ENCODE assay signal across 24 cellular contexts in genomic region chr22:27727673-27728451, GRCh38.
DNase-seq lines count a peak whose midpoint lies in the region; ATAC-seq, FAIRE-seq and TF ChIP-seq lines count a peak whose summit lies in the region.
"Had no signal": no experiment of that assay in that cellular context is flagged by ENCODE, and none has a peak within 500 bp of the region (broad histone marks: within the 10 kb centered on the region; RNA-seq: fewer than 3 reads in every experiment).

No MANE protein-coding gene starts in this region.

- H3K79me2 ChIP-seq in mesendoderm (ENCODE audit: control insufficient read depth, insufficient read depth, low read length), result peaks cover 9% of the 10 kb centered on the region

- H3K4me2 ChIP-seq in mesendoderm (ENCODE audit: low read length), result no peak overlapping the region
- H3K4me2 ChIP-seq: KMS-11 had no signal

- peak overlapping the region; percentile 20 for H3K4me3 Mint-ChIP-seq in dendritic cell treated with granulocyte-macrophage colony-stimulating factor and Interleukin-4, amounts not matched to agents 40 ng/mL and 50 ng/mL, for 4 days
- H3K4me3 Mint-ChIP-seq: activated CD8-positive, alpha-beta memory T cell treated with anti-CD3 and anti-CD28 coated beads, Interleukin-2, amount 10 ng/mL, durations not matched to agents 7 days and 5 days; stimulated activated memory B cell treated with anti-CD40 and anti-IgM and Interleukin-4, amounts not matched to agents 10 μg/mL and 1 μg/mL and 100 μg/mL, for 72 hours had no signal

- TF ChIP-seq CTCF in left ventricle myocardium inferior (IDR thresholded peaks at IDR 0.05; ENCODE audit: borderline replicate concordance) (no peak), uterus (IDR thresholded peaks at IDR 0.05) (no peak), lower leg skin (IDR thresholded peaks at IDR 0.05) (no peak)

- no peak overlapping the region for H3K23ac ChIP-seq in mesendoderm (ENCODE audit: low read length)

- H3K4ac ChIP-seq in mesendoderm (ENCODE audit: low read depth, low read length), result no peak overlapping the region

- peak overlapping the region; percentile 24 for H3K9ac ChIP-seq in mesendoderm (ENCODE audit: low read length)
- H3K9ac ChIP-seq: KMS-11 had no signal

- no peaks in the 10 kb centered on the region for H3K36me3 Mint-ChIP-seq in dendritic cell treated with granulocyte-macrophage colony-stimulating factor and Interleukin-4, amounts not matched to agents 40 ng/mL and 50 ng/mL, for 4 days (ENCODE audit: low read depth)
- H3K36me3 Mint-ChIP-seq: activated CD8-positive, alpha-beta memory T cell treated with anti-CD3 and anti-CD28 coated beads, Interleukin-2, amount 10 ng/mL, durations not matched to agents 7 days and 5 days; stimulated activated memory B cell treated with anti-CD40 and anti-IgM and Interleukin-4, amounts not matched to agents 10 μg/mL and 1 μg/mL and 100 μg/mL, for 72 hours had no signal

- peak overlapping the region; percentile 52 for H2AK5ac ChIP-seq in mesendoderm (ENCODE audit: low read length)

- H3K4me1 ChIP-seq in left ventricle myocardium inferior (peaks cover 32% of the 10 kb centered on the region), mesendoderm (ENCODE audit: control insufficient read depth, low read depth, low read length) (peaks cover 10% of the 10 kb centered on the region), uterus (no peaks in the 10 kb centered on the region)

- peaks cover 15% of the 10 kb centered on the region for H3K9me3 Mint-ChIP-seq in dendritic cell treated with granulocyte-macrophage colony-stimulating factor and Interleukin-4, amounts not matched to agents 40 ng/mL and 50 ng/mL, for 4 days

- WGBS in mesendoderm (ENCODE audit: extremely low coverage, insufficient coverage, low lambda C conversion rate), result no CpG with 5 or more reads among the region's 4 CpGs
- 78 to 85% methylated on average over 4 of the region's 4 CpGs for WGBS in lower leg skin, 2 donors

- no peaks in the 10 kb centered on the region for H3K27me3 ChIP-seq in left ventricle myocardium inferior (ENCODE audit: low read depth)
- H3K27me3 ChIP-seq in mesendoderm (ENCODE audit: insufficient read depth, low read length, poor library complexity), result no peaks in the 10 kb centered on the region
- no peaks in the 10 kb centered on the region for H3K27me3 ChIP-seq in uterus
- H3K27me3 ChIP-seq: ovary had no signal

- peak overlapping the region; percentile 24 for H2BK5ac ChIP-seq in mesendoderm (ENCODE audit: low read length)

- H2BK120ac ChIP-seq in mesendoderm (ENCODE audit: low read depth, low read length), result no peak overlapping the region

- H3K27ac ChIP-seq in left ventricle myocardium inferior (replicated peaks) (peak overlapping the region; percentile 94), mesendoderm (ENCODE audit: low read depth, low read length) (no peak overlapping the region), uterus (peak overlapping the region; percentile 2 to 52)
- H3K27ac ChIP-seq: epithelial cell of prostate, HL-60, KMS-11, ovary had no signal

- intact Hi-C loops in left ventricle myocardium inferior (cut with micrococcal nuclease), result no loop called here
- intact Hi-C loops in Right ventricle myocardium superior (cut with DNase I), result no loop called here
- intact Hi-C loops in dendritic cell treated with granulocyte-macrophage colony-stimulating factor and Interleukin-4, amounts not matched to agents 40 ng/mL and 50 ng/mL, for 4 days (cut with micrococcal nuclease), result no loop called here
- intact Hi-C loops in uterus (cut with DNase I; ENCODE audit: low total_unique reads), result no loop called here
- intact Hi-C loops in lower leg skin (cut with DNase I; ENCODE audit: low total_unique reads), result no loop called here

- no peak overlapping the region for H2BK15ac ChIP-seq in mesendoderm (replicated peaks; ENCODE audit: low read depth)

- H3K27me3 Mint-ChIP-seq in dendritic cell treated with granulocyte-macrophage colony-stimulating factor and Interleukin-4, amounts not matched to agents 40 ng/mL and 50 ng/mL, for 4 days, result no peaks in the 10 kb centered on the region
- H3K27me3 Mint-ChIP-seq: activated CD8-positive, alpha-beta memory T cell treated with anti-CD3 and anti-CD28 coated beads, Interleukin-2, amount 10 ng/mL, durations not matched to agents 7 days and 5 days had no signal

- peak overlapping the region; percentile 81 for H3K56ac ChIP-seq in mesendoderm (ENCODE audit: low read length)

- FAIRE-seq in GM12891 (lab: Jason Lieb, UNC), result no peak
- FAIRE-seq: colon, D721Med, G401.6, GM12878 had no signal

- no peaks in the 10 kb centered on the region for H3K9me3 ChIP-seq in left ventricle myocardium inferior (replicated peaks)
- H3K9me3 ChIP-seq in uterus, result no peaks in the 10 kb centered on the region
- H3K9me3 ChIP-seq: ovary, spleen had no signal

- ATAC-seq in Right ventricle myocardium superior (ENCODE audit: poor library complexity), result no peak
- ATAC-seq: activated CD8-positive, alpha-beta memory T cell treated with anti-CD3 and anti-CD28 coated beads, Interleukin-2, amount 10 ng/mL, durations not matched to agents 7 days and 5 days; GM12878; stimulated activated memory B cell treated with anti-CD40 and anti-IgM and Interleukin-4, amounts not matched to agents 10 μg/mL and 1 μg/mL and 100 μg/mL, for 72 hours had no signal

- H4K8ac ChIP-seq in mesendoderm (ENCODE audit: low read depth, low read length), result no peak overlapping the region

- peak overlapping the region; percentile 60 for H4K5ac ChIP-seq in mesendoderm (ENCODE audit: low read length)

- H3K27ac Mint-ChIP-seq in dendritic cell treated with granulocyte-macrophage colony-stimulating factor and Interleukin-4, amounts not matched to agents 40 ng/mL and 50 ng/mL, for 4 days, result peak overlapping the region; percentile 80
- H3K27ac Mint-ChIP-seq: activated CD8-positive, alpha-beta memory T cell treated with anti-CD3 and anti-CD28 coated beads, Interleukin-2, amount 10 ng/mL, durations not matched to agents 7 days and 5 days; stimulated activated memory B cell treated with anti-CD40 and anti-IgM and Interleukin-4, amounts not matched to agents 10 μg/mL and 1 μg/mL and 100 μg/mL, for 72 hours had no signal

- H3K4me3 ChIP-seq in left ventricle myocardium inferior, result no peak overlapping the region
- no peak overlapping the region for H3K4me3 ChIP-seq in mesendoderm (ENCODE audit: low read length)
- H3K4me3 ChIP-seq in uterus, result no peak overlapping the region
- no peak overlapping the region for H3K4me3 ChIP-seq in lower leg skin (ENCODE audit: low read depth, poor library complexity, severe bottlenecking)
- H3K4me3 ChIP-seq: GM12878, ovary, spleen had no signal

- H3K36me3 ChIP-seq in left ventricle myocardium inferior, result no peaks in the 10 kb centered on the region
- no peaks in the 10 kb centered on the region for H3K36me3 ChIP-seq in mesendoderm (ENCODE audit: control insufficient read depth, insufficient read depth, low read length)
- H3K36me3 ChIP-seq in uterus, result no peaks in the 10 kb centered on the region
- H3K36me3 ChIP-seq: ovary, spleen had no signal

- H3K4me1 Mint-ChIP-seq in dendritic cell treated with granulocyte-macrophage colony-stimulating factor and Interleukin-4, amounts not matched to agents 40 ng/mL and 50 ng/mL, for 4 days (ENCODE audit: low read depth), result peaks cover 60% of the 10 kb centered on the region
- H3K4me1 Mint-ChIP-seq: activated CD8-positive, alpha-beta memory T cell treated with anti-CD3 and anti-CD28 coated beads, Interleukin-2, amount 10 ng/mL, durations not matched to agents 7 days and 5 days; stimulated activated memory B cell treated with anti-CD40 and anti-IgM and Interleukin-4, amounts not matched to agents 10 μg/mL and 1 μg/mL and 100 μg/mL, for 72 hours had no signal

- no peak overlapping the region for H3K18ac ChIP-seq in mesendoderm (ENCODE audit: low read length)

- peaks cover 2% of the 10 kb centered on the region for H3K79me1 ChIP-seq in mesendoderm (ENCODE audit: low read length)

- DNase-seq in left ventricle myocardium inferior (no peak), Right ventricle myocardium superior (no peak), mesendoderm (no peak), uterus (no peak), lower leg skin (ENCODE audit: low spot score in 2 of 2) (no peak), KG1 (lab: John Stamatoyannopoulos, UW) (no peak), GM12891 (ENCODE audit: insufficient read length, low spot score) (no peak)
- DNase-seq: ACHN; activated CD8-positive, alpha-beta memory T cell treated with anti-CD3 and anti-CD28 coated beads, Interleukin-2, amount 10 ng/mL, durations not matched to agents 7 days and 5 days; GOT3; head of caudate nucleus; NCI-H1092 treated with DMSO at 0.1 percent for 48 hours; spleen; T-helper 2 cell had no signal

- TF ChIP-seq POLR2A in uterus (IDR thresholded peaks at IDR 0.05) (no peak), lower leg skin (IDR thresholded peaks at IDR 0.05) (no peak), GM12891 (IDR thresholded peaks at IDR 0.05; ENCODE audit: low read depth, low read length) (no peak)

TF ChIP-seq in GM12891, 5 proteins besides CTCF, POLR2A, EP300 and RAD21:
- TF ChIP-seq PAX5 (IDR thresholded peaks at IDR 0.05; ENCODE audit: insufficient read depth, low read length, severe bottlenecking) (no peak), SPI1 (IDR thresholded peaks at IDR 0.05; ENCODE audit: low read depth, low read length) (no peak), POLR2AphosphoS5 (IDR thresholded peaks at IDR 0.05; ENCODE audit: low read depth, low read length) (no peak), TAF1 (IDR thresholded peaks at IDR 0.05; ENCODE audit: low read depth, low read length) (no peak), POU2F2 (IDR thresholded peaks at IDR 0.05; ENCODE audit: low read depth, low read length) (no peak)
